In genomic region chr5:168525856-168526255, GRCh38 we compare ENCODE assay signal across 18 cellular contexts. TPM values are rescaled to one million over a fixed set of nuclear protein-coding genes. Genes with fewer than 3 reads are reported as not detected.
DNase-seq lines count a peak whose midpoint lies in the region; ATAC-seq and TF ChIP-seq lines count a peak whose summit lies in the region.
"Had no signal": no experiment of that assay in that cellular context is flagged by ENCODE, and none has a peak within 500 bp of the region (broad histone marks: within the 10 kb centered on the region; RNA-seq: fewer than 3 reads in every experiment).

No MANE protein-coding gene starts in this region.

- H3K27me3 ChIP-seq in Caco-2 (replicated peaks; ENCODE audit: control insufficient read depth, insufficient read depth, low read length) (no peaks in the 10 kb centered on the region), right lobe of liver (no peaks in the 10 kb centered on the region)
- H3K27me3 ChIP-seq: BLaER1 treated with 17β-estradiol and CSF1 and Interleukin-3, amounts not matched to agents 10 nM and 100 nM had no signal

- H3K9me3 Mint-ChIP-seq in Caco-2 (ENCODE audit: unreplicated experiment) = no peaks in the 10 kb centered on the region
- peaks cover 0 to 7% of the 10 kb centered on the region in 2 donors for H3K9me3 Mint-ChIP-seq in stimulated activated naive B cell treated with anti-CD40 and anti-IgM and Interleukin-4, amounts not matched to agents 10 μg/mL and 1 μg/mL and 100 μg/mL, for 72 hours
- H3K9me3 Mint-ChIP-seq: CD8-positive, alpha-beta T cell had no signal

- peaks cover 6% of the 10 kb centered on the region for H3K4me1 Mint-ChIP-seq in Caco-2 (ENCODE audit: low read depth, unreplicated experiment)
- H3K4me1 Mint-ChIP-seq in stimulated activated naive B cell treated with anti-CD40 and anti-IgM and Interleukin-4, amounts not matched to agents 10 μg/mL and 1 μg/mL and 100 μg/mL, for 72 hours = peaks cover 9 to 18% of the 10 kb centered on the region in 2 donors

- DNase-seq in Caco-2 (peak; percentile 32 to 49), HuH-7.5 (ENCODE audit: low spot score) (peak; percentile 37), left colon (no peak), right lobe of liver (no peak), NAMALWA (ENCODE audit: low spot score) (no peak)
- no peak for DNase-seq in stimulated activated naive B cell treated with anti-CD40 and anti-IgM and Interleukin-4, amounts not matched to agents 10 μg/mL and 1 μg/mL and 100 μg/mL, for 72 hours
- DNase-seq: CD8-positive, alpha-beta T cell; COR-L47; DMS79 treated with DMSO at 0.1 percent for 48 hours; GF-D8; KG1 had no signal

- H3K4me1 ChIP-seq in Caco-2 (no peaks in the 10 kb centered on the region; the same call in 1 of the 2 replicates), right lobe of liver (peaks cover 0 to 5% (median 0%) of the 10 kb centered on the region in 4 donors)
- H3K4me1 ChIP-seq: BLaER1 treated with 17β-estradiol and CSF1 and Interleukin-3, amounts not matched to agents 10 nM and 100 nM; HAP-1 had no signal

- no peak overlapping the region for H3K27ac Mint-ChIP-seq in Caco-2 (ENCODE audit: unreplicated experiment)
- no peak overlapping the region for H3K27ac Mint-ChIP-seq in stimulated activated naive B cell treated with anti-CD40 and anti-IgM and Interleukin-4, amounts not matched to agents 10 μg/mL and 1 μg/mL and 100 μg/mL, for 72 hours
- H3K27ac Mint-ChIP-seq: B cell; CD8-positive, alpha-beta T cell; IgD-negative memory B cell had no signal

- H3K4me3 ChIP-seq in Caco-2 (ENCODE audit: low read depth, low read length) (no peak overlapping the region), right lobe of liver (no peak overlapping the region)
- H3K4me3 ChIP-seq: BLaER1 treated with 17β-estradiol and CSF1 and Interleukin-3, amounts not matched to agents 10 nM and 100 nM; HAP-1 had no signal

- no peak overlapping the region for H3K4me3 Mint-ChIP-seq in Caco-2 (ENCODE audit: unreplicated experiment)
- no peak overlapping the region for H3K4me3 Mint-ChIP-seq in stimulated activated naive B cell treated with anti-CD40 and anti-IgM and Interleukin-4, amounts not matched to agents 10 μg/mL and 1 μg/mL and 100 μg/mL, for 72 hours
- H3K4me3 Mint-ChIP-seq: B cell; CD8-positive, alpha-beta T cell; IgD-negative memory B cell had no signal

- ATAC-seq in left colon (peak; percentile 44), right lobe of liver (peak in 3 of 4 donors; percentile 38 to 51 (median 45)), GM18520 (IDR thresholded peaks at IDR 0.05; ENCODE audit: unreplicated experiment) (no peak), GM21381 (IDR thresholded peaks at IDR 0.05; ENCODE audit: unreplicated experiment) (no peak)
- no peak for ATAC-seq in stimulated activated naive B cell treated with anti-CD40 and anti-IgM and Interleukin-4, amounts not matched to agents 10 μg/mL and 1 μg/mL and 100 μg/mL, for 72 hours (replicated peaks)
- ATAC-seq: CD8-positive, alpha-beta T cell had no signal

- no peak for TF ChIP-seq POLR2A in right lobe of liver (IDR thresholded peaks at IDR 0.05)

- no peak overlapping the region for H3K27ac ChIP-seq in right lobe of liver
- H3K27ac ChIP-seq: BLaER1 treated with 17β-estradiol and CSF1 and Interleukin-3, amounts not matched to agents 10 nM and 100 nM had no signal

- TF ChIP-seq CTCF in Caco-2 (IDR thresholded peaks at IDR 0.05; ENCODE audit: insufficient read depth in 1 of 2, low read depth in 1 of 2, low read length in 1 of 2, severe bottlenecking in 1 of 2, unreplicated experiment in 1 of 2) (no peak), right lobe of liver (IDR thresholded peaks at IDR 0.05) (no peak)

- no peaks in the 10 kb centered on the region for H3K9me3 ChIP-seq in Caco-2
- no peaks in the 10 kb centered on the region for H3K9me3 ChIP-seq in right lobe of liver
- H3K9me3 ChIP-seq: HAP-1 had no signal

- CTCF ChIA-PET in Caco-2 (lab: Charles Lee) = no interaction called here

- no peaks in the 10 kb centered on the region for H3K27me3 Mint-ChIP-seq in Caco-2 (ENCODE audit: insufficient read depth, unreplicated experiment)
- H3K27me3 Mint-ChIP-seq in stimulated activated naive B cell treated with anti-CD40 and anti-IgM and Interleukin-4, amounts not matched to agents 10 μg/mL and 1 μg/mL and 100 μg/mL, for 72 hours = peaks cover 27 to 30% of the 10 kb centered on the region in 2 donors

- H3K36me3 ChIP-seq in Caco-2 (ENCODE audit: control insufficient read depth, insufficient read depth, low read length) (no peaks in the 10 kb centered on the region; the same call in 1 of the 2 replicates), right lobe of liver (no peaks in the 10 kb centered on the region)

- no TSS peak for BruUV-seq in Caco-2 (replicated peaks; lab: Mats Ljungman, UMichigan)

- 17% methylated on average over 1 of the region's 2 CpGs for WGBS in right lobe of liver (ENCODE audit: insufficient coverage, low coverage, low lambda C conversion rate, missing lambda C conversion rate)

- peaks cover 8% of the 10 kb centered on the region for H3K36me3 Mint-ChIP-seq in Caco-2 (ENCODE audit: insufficient read depth, unreplicated experiment)
- peaks cover 7 to 24% of the 10 kb centered on the region in 2 donors for H3K36me3 Mint-ChIP-seq in stimulated activated naive B cell treated with anti-CD40 and anti-IgM and Interleukin-4, amounts not matched to agents 10 μg/mL and 1 μg/mL and 100 μg/mL, for 72 hours

- intact Hi-C loops in Caco-2 (cut with micrococcal nuclease; ENCODE audit: unreplicated experiment) (no loop called here), left colon (cut with DNase I, micrococcal nuclease) (no loop called here), right lobe of liver (cut with DNase I) (no loop called here)

- POLR2A ChIA-PET in Caco-2 (lab: Charles Lee) = no interaction called here

RNA-seq across cellular contexts. Expression of gene FBLL1, which starts 3.2 kb away (rescaled TPM):
- total RNA-seq in Caco-2 (2022) (not detected in 2 replicates), left colon (not detected), right lobe of liver (under 1 TPM in 3 of 6 experiments, not detected in 3; 0.26 to 0.49 (median 0.38) TPM)
- total RNA-seq: B cell; CD8-positive, alpha-beta T cell; HT-29 had no signal

RNA-seq across cellular contexts. Expression of gene RARS1, which starts 39.6 kb away (rescaled TPM):
- total RNA-seq in Caco-2 (2022) (124 and 129 TPM in 2 replicates), left colon (10 to 100 TPM; 58.1 to 71.9 TPM), right lobe of liver (10 to 100 TPM; 25.7 to 41.1 (median 38.9) TPM)

RNA-seq across cellular contexts. Expression of gene PANK3, which starts 53.3 kb away (rescaled TPM):
- total RNA-seq in Caco-2 (2022) (99.6 and 104 TPM in 2 replicates), left colon (100 to 1,000 TPM; 142 to 166 TPM), right lobe of liver (10 to 100 TPM; 30.1 to 85.4 (median 46.3) TPM)

Comparison
In these comparisons a context has a peak if more than half of its experiments do, and no peak if none do; other contexts are left out.
1. DNase-seq: peak in Caco-2 (2 of 2) and HuH-7.5 (single experiment); none in left colon (0 of 2), right lobe of liver (0 of 3), stimulated activated naive B cell treated with anti-CD40 and anti-IgM and Interleukin-4, amounts not matched to agents 10 μg/mL and 1 μg/mL and 100 μg/mL, for 72 hours (single experiment) and NAMALWA (single experiment).
2. ATAC-seq: peak in left colon (single experiment) and right lobe of liver (3 of 4); none in GM18520 (single experiment), stimulated activated naive B cell treated with anti-CD40 and anti-IgM and Interleukin-4, amounts not matched to agents 10 μg/mL and 1 μg/mL and 100 μg/mL, for 72 hours (0 of 2) and GM21381 (single experiment).